Comparison of ENCODE assay signal across 27 cellular contexts in the genomic region with DNA sequence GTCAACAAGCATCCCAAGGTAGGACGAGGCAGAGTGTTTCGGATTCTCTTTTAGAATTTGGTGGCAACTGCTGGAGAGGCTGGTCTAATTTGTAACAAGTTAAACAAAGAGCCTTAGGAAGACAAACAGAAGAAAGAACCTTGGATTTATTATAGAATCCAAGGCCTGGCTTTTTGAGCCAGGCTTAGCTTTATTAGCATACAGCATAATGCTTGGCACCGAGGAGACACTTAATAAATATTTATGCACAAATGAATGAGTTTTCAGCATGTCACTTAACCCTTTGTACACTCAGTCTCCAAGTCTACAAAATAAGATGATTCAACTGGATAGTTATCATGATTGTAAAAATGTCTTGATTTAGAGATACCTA.
"Had no signal": no experiment of that assay in that cellular context is flagged by ENCODE, and none has a peak within 500 bp of the region (broad histone marks: within the 10 kb centered on the region; RNA-seq: fewer than 3 reads in every experiment).

No MANE protein-coding gene starts in this region.

- H3K27ac Mint-ChIP-seq: activated CD4-positive, alpha-beta T cell treated with anti-CD3 and anti-CD28 coated beads, Interleukin-2, amount 10 ng/mL, durations not matched to agents 7 days and 5 days; activated CD8-positive, alpha-beta memory T cell treated with anti-CD3 and anti-CD28 coated beads, Interleukin-2, amount 10 ng/mL, durations not matched to agents 7 days and 5 days; activated CD8-positive, alpha-beta T cell treated with anti-CD3 and anti-CD28 coated beads for 36 hours; activated naive CD4-positive, alpha-beta T cell treated with anti-CD3 and anti-CD28 coated beads, Interleukin-2, amount 10 ng/mL, durations not matched to agents 7 days and 5 days; dendritic cell treated with granulocyte-macrophage colony-stimulating factor and Interleukin-4, amounts not matched to agents 40 ng/mL and 50 ng/mL, for 4 days; mesothelial cell of epicardium; naive thymus-derived CD8-positive, alpha-beta T cell; stimulated activated memory B cell treated with anti-CD40 and anti-IgM and Interleukin-4, amounts not matched to agents 10 μg/mL and 1 μg/mL and 100 μg/mL, for 72 hours; T-helper 2 cell treated with Interferon-gamma antibody and Interleukin-4, amounts not matched to agents 5 μg/mL and 100 μg/mL, for 36 hours had no signal

- H3K4me1 ChIP-seq: left lung, parathyroid adenoma, stomach, uterus had no signal

- H3K36me3 Mint-ChIP-seq: activated CD8-positive, alpha-beta memory T cell treated with anti-CD3 and anti-CD28 coated beads, Interleukin-2, amount 10 ng/mL, durations not matched to agents 7 days and 5 days; activated naive CD4-positive, alpha-beta T cell treated with anti-CD3 and anti-CD28 coated beads, Interleukin-2, amount 10 ng/mL, durations not matched to agents 7 days and 5 days; mesothelial cell of epicardium; naive thymus-derived CD8-positive, alpha-beta T cell; stimulated activated memory B cell treated with anti-CD40 and anti-IgM and Interleukin-4, amounts not matched to agents 10 μg/mL and 1 μg/mL and 100 μg/mL, for 72 hours had no signal

- ATAC-seq: activated CD4-positive, CD25-positive, alpha-beta regulatory T cell treated with anti-CD3 and anti-CD28 coated beads, Interleukin-2, amount 50 U/mL, for 24 hours; activated CD8-positive, alpha-beta memory T cell treated with anti-CD3 and anti-CD28 coated beads, Interleukin-2, amount 10 ng/mL, durations not matched to agents 7 days and 5 days; activated CD8-positive, alpha-beta T cell treated with anti-CD3 and anti-CD28 coated beads for 36 hours; esophagus mucosa; left lung; naive thymus-derived CD8-positive, alpha-beta T cell; sciatic nerve; stimulated activated memory B cell treated with anti-CD40 and anti-IgM and Interleukin-4, amounts not matched to agents 10 μg/mL and 1 μg/mL and 100 μg/mL, for 72 hours had no signal

- DNase-seq: activated CD4-positive, alpha-beta T cell treated with anti-CD3 and anti-CD28 coated beads, Interleukin-2, amount 10 ng/mL, durations not matched to agents 7 days and 5 days; activated CD8-positive, alpha-beta memory T cell treated with anti-CD3 and anti-CD28 coated beads, Interleukin-2, amount 10 ng/mL, durations not matched to agents 7 days and 5 days; activated CD8-positive, alpha-beta T cell treated with anti-CD3 and anti-CD28 coated beads for 36 hours; activated effector memory CD4-positive, alpha-beta T cell treated with anti-CD3 and anti-CD28 coated beads, Interleukin-2, amount 50 U/mL, for 16 hours; activated naive CD4-positive, alpha-beta T cell treated with anti-CD3 and anti-CD28 coated beads, Interleukin-2, amount 10 ng/mL, durations not matched to agents 7 days and 5 days; activated T-cell treated with anti-CD3 and anti-CD28 coated beads for 4 hours; effector memory CD4-positive, alpha-beta T cell; foreskin melanocyte; kidney glomerular epithelial cell; left lung; naive thymus-derived CD8-positive, alpha-beta T cell; small intestine; stimulated activated CD4-positive, alpha-beta T cell treated with anti-CD3 and anti-CD28 coated beads, Interleukin-15, amount 100 ng/mL, for 24 hours; stomach; transverse colon; uterus had no signal

- H3K9ac ChIP-seq: parathyroid adenoma had no signal

- H3K27ac ChIP-seq: hepatocyte, left lung, parathyroid adenoma, stomach, suprapubic skin, transverse colon, uterus, VCaP had no signal

- H3K4me3 Mint-ChIP-seq: activated CD4-positive, alpha-beta T cell treated with anti-CD3 and anti-CD28 coated beads, Interleukin-2, amount 10 ng/mL, durations not matched to agents 7 days and 5 days; activated CD8-positive, alpha-beta memory T cell treated with anti-CD3 and anti-CD28 coated beads, Interleukin-2, amount 10 ng/mL, durations not matched to agents 7 days and 5 days; activated CD8-positive, alpha-beta T cell treated with anti-CD3 and anti-CD28 coated beads for 36 hours; activated naive CD4-positive, alpha-beta T cell treated with anti-CD3 and anti-CD28 coated beads, Interleukin-2, amount 10 ng/mL, durations not matched to agents 7 days and 5 days; dendritic cell treated with granulocyte-macrophage colony-stimulating factor and Interleukin-4, amounts not matched to agents 40 ng/mL and 50 ng/mL, for 4 days; mesothelial cell of epicardium; naive thymus-derived CD8-positive, alpha-beta T cell; stimulated activated memory B cell treated with anti-CD40 and anti-IgM and Interleukin-4, amounts not matched to agents 10 μg/mL and 1 μg/mL and 100 μg/mL, for 72 hours; T-helper 2 cell treated with Interferon-gamma antibody and Interleukin-4, amounts not matched to agents 5 μg/mL and 100 μg/mL, for 36 hours had no signal

- H3K4me1 Mint-ChIP-seq: activated CD4-positive, alpha-beta T cell treated with anti-CD3 and anti-CD28 coated beads, Interleukin-2, amount 10 ng/mL, durations not matched to agents 7 days and 5 days; activated CD8-positive, alpha-beta memory T cell treated with anti-CD3 and anti-CD28 coated beads, Interleukin-2, amount 10 ng/mL, durations not matched to agents 7 days and 5 days; activated naive CD4-positive, alpha-beta T cell treated with anti-CD3 and anti-CD28 coated beads, Interleukin-2, amount 10 ng/mL, durations not matched to agents 7 days and 5 days; stimulated activated memory B cell treated with anti-CD40 and anti-IgM and Interleukin-4, amounts not matched to agents 10 μg/mL and 1 μg/mL and 100 μg/mL, for 72 hours had no signal

- H3K36me3 ChIP-seq: left lung, stomach, suprapubic skin, transverse colon, uterus had no signal

- H3K79me2 ChIP-seq: hepatocyte, parathyroid adenoma had no signal

- H2AFZ ChIP-seq: hepatocyte, parathyroid adenoma had no signal

- H3K4me2 ChIP-seq: hepatocyte had no signal

- H3K9me3 ChIP-seq: left lung, stomach, suprapubic skin, transverse colon, uterus had no signal

- H3K4me3 ChIP-seq: hepatocyte, left lung, stomach, suprapubic skin, transverse colon, uterus had no signal

- H3K27me3 ChIP-seq: hepatocyte, left lung, stomach, suprapubic skin, transverse colon, uterus had no signal

- H3K9me3 Mint-ChIP-seq: activated CD4-positive, alpha-beta T cell treated with anti-CD3 and anti-CD28 coated beads, Interleukin-2, amount 10 ng/mL, durations not matched to agents 7 days and 5 days; activated CD8-positive, alpha-beta T cell treated with anti-CD3 and anti-CD28 coated beads for 36 hours; activated naive CD4-positive, alpha-beta T cell treated with anti-CD3 and anti-CD28 coated beads, Interleukin-2, amount 10 ng/mL, durations not matched to agents 7 days and 5 days; mesothelial cell of epicardium; naive thymus-derived CD8-positive, alpha-beta T cell; stimulated activated memory B cell treated with anti-CD40 and anti-IgM and Interleukin-4, amounts not matched to agents 10 μg/mL and 1 μg/mL and 100 μg/mL, for 72 hours; T-helper 2 cell treated with Interferon-gamma antibody and Interleukin-4, amounts not matched to agents 5 μg/mL and 100 μg/mL, for 36 hours had no signal
